In the genomic region with DNA sequence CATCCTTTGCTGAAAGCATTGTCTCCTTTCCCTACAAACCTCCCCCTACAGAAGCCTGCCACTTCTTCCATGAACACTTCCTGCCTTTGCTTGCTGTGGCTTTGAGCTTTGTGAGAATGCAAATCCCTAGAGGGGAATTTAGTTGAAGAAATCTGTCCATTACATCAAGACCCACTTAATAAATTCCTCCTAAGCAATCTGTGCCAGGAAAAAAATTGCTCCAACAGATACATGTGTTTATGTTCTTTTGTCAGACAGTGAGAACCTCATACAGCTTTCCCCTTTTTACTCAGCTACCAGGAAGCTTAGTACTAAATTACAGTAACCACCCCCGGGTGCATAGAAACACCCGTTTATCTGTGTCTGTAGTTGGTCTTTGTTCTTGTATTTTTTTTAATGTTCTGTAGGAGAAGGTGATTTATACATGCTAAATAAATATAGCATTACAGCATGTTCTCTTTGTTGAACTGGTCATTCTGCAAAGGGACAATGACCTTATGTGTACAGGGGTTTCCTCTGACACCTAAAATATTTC, we compare ENCODE assay signal across 12 cellular contexts. TPM values are rescaled to one million over a fixed set of nuclear protein-coding genes. Genes with fewer than 3 reads are reported as not detected.
DNase-seq lines count a peak whose midpoint lies in the region; TF ChIP-seq lines count a peak whose summit lies in the region.
"Had no signal": no experiment of that assay in that cellular context is flagged by ENCODE, and none has a peak within 500 bp of the region (broad histone marks: within the 10 kb centered on the region; RNA-seq: fewer than 3 reads in every experiment).

No MANE protein-coding gene starts in this region.

- H3K27me3 Mint-ChIP-seq in chondrocyte (ENCODE audit: low read depth): no peaks in the 10 kb centered on the region

- no peaks in the 10 kb centered on the region for H3K36me3 Mint-ChIP-seq in chondrocyte (ENCODE audit: low read depth)

- H3K27ac Mint-ChIP-seq in chondrocyte (ENCODE audit: unreplicated experiment): peak overlapping the region; percentile 28

- TF ChIP-seq CTCF in chondrocyte (IDR thresholded peaks at IDR 0.05): no peak

- peaks cover 30% of the 10 kb centered on the region for H3K4me1 Mint-ChIP-seq in chondrocyte (ENCODE audit: low read depth)

- H3K4me3 Mint-ChIP-seq in chondrocyte (ENCODE audit: unreplicated experiment): no peak overlapping the region

- DNase-seq in NCI-H2029 treated with DMSO at 0.1 percent for 48 hours (lab: John Stamatoyannopoulos, UW) (peak; percentile 28), NCI-H2029 (lab: John Stamatoyannopoulos, UW) (no peak), GM03348 (ENCODE audit: low spot score) (peak; percentile 28), chondrocyte (ENCODE audit: low spot score) (no peak), myocyte (ENCODE audit: low read depth) (peak; percentile 43), C1 segment of cervical spinal cord (lab: John Stamatoyannopoulos, UW) (no peak), iPS-NIHi7 (ENCODE audit: extremely low spot score) (no peak), NCI-H524 (lab: John Stamatoyannopoulos, UW) (no peak)
- DNase-seq: activated CD4-positive, alpha-beta T cell treated with anti-CD3 and anti-CD28 coated beads, Interleukin-2, amount 50 U/mL, for 48 hours; activated naive CD4-positive, alpha-beta T cell treated with Interleukin-2 at 50 U/mL for 16 hours; stimulated activated CD4-positive, alpha-beta T cell treated with anti-CD3 and anti-CD28 coated beads, Interleukin-15, amount 100 ng/mL, for 24 hours had no signal

- peaks cover 11% of the 10 kb centered on the region for H3K9me3 Mint-ChIP-seq in chondrocyte (ENCODE audit: low read depth)

RNA-seq across cellular contexts. Expression of a gene that starts 43.9 kb away (rescaled TPM):
- 0.33 to 0.80 TPM (median 0.80 TPM) in 3 replicates for total RNA-seq in chondrocyte
- 3.9 and 4.3 TPM in 2 replicates for total RNA-seq in myocyte
- 1.4 TPM for polyA plus RNA-seq in myocyte (2012)
- total RNA-seq: T-helper 2 cell treated with Interferon-gamma antibody and Interleukin-4, amounts not matched to agents 100 ng/mL and 5 ng/mL, for 36 hours had no signal

Comparison
In these comparisons a context has a peak if more than half of its experiments do, and no peak if none do; other contexts are left out.
1. DNase-seq: peak in NCI-H2029 treated with DMSO at 0.1 percent for 48 hours (single experiment), GM03348 (single experiment) and myocyte (single experiment); none in NCI-H2029 (single experiment), chondrocyte (single experiment), C1 segment of cervical spinal cord (0 of 14), iPS-NIHi7 (single experiment) and NCI-H524 (0 of 2).